23 cellular contexts compared by ENCODE assay signal in genomic region chr3:183958775-183959174, GRCh38. TPM values are rescaled to one million over a fixed set of nuclear protein-coding genes. Genes with fewer than 3 reads are reported as not detected.
DNase-seq lines count a peak whose midpoint lies in the region; TF ChIP-seq lines count a peak whose summit lies in the region.
"Had no signal": no experiment of that assay in that cellular context is flagged by ENCODE, and none has a peak within 500 bp of the region (broad histone marks: within the 10 kb centered on the region; RNA-seq: fewer than 3 reads in every experiment).

No MANE protein-coding gene starts in this region.

- peak overlapping the region; percentile 14; the same call in 1 of the 2 replicates for H3K27ac ChIP-seq in C4-2B
- H3K27ac ChIP-seq in colonic mucosa = peak overlapping the region; percentile 61
- peak overlapping the region; percentile 77 to 87 for H3K27ac ChIP-seq in mucosa of rectum (ENCODE audit: low read depth in 2 of 2, low read length in 2 of 2)
- H3K27ac ChIP-seq: ascending aorta, gastroesophageal sphincter, Peyer's patch, SK-N-MC, spleen, WERI-Rb-1 had no signal

- no peaks in the 10 kb centered on the region for H3K4me1 ChIP-seq in colonic mucosa
- H3K4me1 ChIP-seq in mucosa of rectum (ENCODE audit: control insufficient read depth in 2 of 2, insufficient read depth in 2 of 2, low read length in 2 of 2) = peaks cover 8 to 15% of the 10 kb centered on the region in 2 donors
- H3K4me1 ChIP-seq: ascending aorta, gastroesophageal sphincter, spleen had no signal

- H3K9ac ChIP-seq in colonic mucosa (ENCODE audit: low read depth in 2 of 2, low read length in 2 of 2) (no peak overlapping the region), mucosa of rectum (ENCODE audit: low read depth in 1 of 2, low read length in 2 of 2) (peak overlapping the region in 1 of 2 donors; percentile 48)

- no peaks in the 10 kb centered on the region for H3K9me3 ChIP-seq in colonic mucosa
- no peaks in the 10 kb centered on the region for H3K9me3 ChIP-seq in mucosa of rectum (ENCODE audit: control insufficient read depth in 2 of 2, low read length in 2 of 2)
- H3K9me3 ChIP-seq: ascending aorta, gastroesophageal sphincter, Peyer's patch, spleen had no signal

- no peak overlapping the region for H3K4me3 ChIP-seq in colonic mucosa
- H3K4me3 ChIP-seq in mucosa of rectum (ENCODE audit: low read length in 2 of 2) = no peak overlapping the region
- H3K4me3 ChIP-seq: ascending aorta, gastroesophageal sphincter, Peyer's patch, SK-N-MC, spleen had no signal

- TF ChIP-seq CTCF in C4-2B (conservative IDR thresholded peaks at IDR 0.05) (no peak), colonic mucosa (IDR thresholded peaks at IDR 0.05) (no peak)

- H3K27me3 ChIP-seq in colonic mucosa (no peaks in the 10 kb centered on the region), mucosa of rectum (ENCODE audit: control insufficient read depth in 2 of 2, insufficient read depth in 2 of 2, low read length in 2 of 2) (no peaks in the 10 kb centered on the region)
- H3K27me3 ChIP-seq: ascending aorta, gastroesophageal sphincter, Peyer's patch, spleen had no signal

- H3K36me3 ChIP-seq in colonic mucosa = no peaks in the 10 kb centered on the region
- H3K36me3 ChIP-seq in mucosa of rectum (ENCODE audit: control insufficient read depth in 2 of 2, insufficient read depth in 2 of 2, low read length in 2 of 2) = peaks cover 16 to 25% of the 10 kb centered on the region in 2 donors
- H3K36me3 ChIP-seq: WERI-Rb-1 had no signal

- DNase-seq in HPDE6-E6E7 (ENCODE audit: extremely low spot score) = peak; percentile 35
- DNase-seq in colonic mucosa = peak; percentile 34
- DNase-seq in NCI-H524 (lab: John Stamatoyannopoulos, UW) = no peak
- no peak for DNase-seq in AG08395 (ENCODE audit: low spot score)
- no peak for DNase-seq in stimulated activated CD4-positive, alpha-beta T cell treated with anti-CD3 and anti-CD28 coated beads, Interleukin-15, amount 100 ng/mL, for 24 hours
- DNase-seq: activated CD4-positive, alpha-beta T cell treated with anti-CD3 and anti-CD28 coated beads, Interleukin-2, amount 50 U/mL, for 1 hour; activated gamma-delta T cell; DMS 273 treated with DMSO at 0.1 percent for 48 hours; IMR-90; islet precursor cell; naive thymus-derived CD4-positive, alpha-beta T cell; NCI-H1417; NCI-H446 treated with DMSO at 0.1 percent for 48 hours; occipital lobe; retina; spleen; WERI-Rb-1 had no signal

- intact Hi-C loops in colonic mucosa (cut with DNase I) = no loop called here

RNA-seq across cellular contexts. Expression of gene ABCC5, which starts 58.9 kb away (rescaled TPM):
- 10 to 100 TPM; 15.1 to 16.6 TPM for total RNA-seq in colonic mucosa

Comparison
In these comparisons a context has a peak if more than half of its experiments do, and no peak if none do; other contexts are left out.
1. H3K27ac ChIP-seq: peak in every context shown above with its lines; median percentile 82 in mucosa of rectum; 61 in colonic mucosa; 14 in C4-2B.
2. DNase-seq: peak in HPDE6-E6E7 (single experiment) and colonic mucosa (single experiment); none in NCI-H524 (0 of 2), AG08395 (single experiment) and stimulated activated CD4-positive, alpha-beta T cell treated with anti-CD3 and anti-CD28 coated beads, Interleukin-15, amount 100 ng/mL, for 24 hours (single experiment).